Comparison of ENCODE assay signal across 1 cellular context in the genomic region with DNA sequence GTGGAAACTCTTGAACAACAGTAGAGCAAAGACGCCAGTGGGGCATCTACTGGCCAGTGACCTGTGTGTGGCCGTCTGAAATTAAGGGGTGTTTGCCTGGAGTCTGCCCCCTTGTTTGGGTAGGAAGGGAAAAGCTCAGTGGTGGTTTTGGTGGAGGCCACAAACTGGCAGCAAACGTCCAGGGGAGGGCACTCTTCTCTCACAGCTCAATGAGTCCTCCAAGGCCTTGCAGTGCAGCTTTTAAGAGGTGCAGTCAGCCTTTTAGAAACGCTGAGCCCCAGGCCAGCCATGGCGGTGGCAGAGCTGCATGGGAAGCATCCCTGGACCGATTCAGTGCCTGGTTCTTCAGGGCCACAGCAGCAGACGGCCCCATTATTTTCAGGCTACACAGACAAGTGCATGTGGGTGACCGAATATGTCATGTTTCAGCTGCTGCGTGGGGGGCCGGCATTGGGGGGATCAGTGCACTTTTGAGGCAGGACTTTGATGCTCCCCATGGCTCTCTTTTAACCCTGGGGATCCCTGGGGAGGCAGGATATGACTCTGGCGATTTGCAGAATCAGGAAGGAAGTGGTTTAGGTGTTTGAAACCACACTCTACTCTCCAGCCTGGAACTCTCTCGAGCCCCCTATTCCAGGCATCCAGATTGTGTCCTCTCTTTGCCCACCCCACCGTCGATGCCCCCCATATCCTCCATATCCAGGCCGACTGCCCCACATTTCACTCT.
TF ChIP-seq lines count a peak whose summit lies in the region.

No MANE protein-coding gene starts in this region.

TF ChIP-seq in GM23338, 12 proteins besides CTCF, POLR2A, EP300 and RAD21 (continued from another document):
- TF ChIP-seq, protein P1, sequence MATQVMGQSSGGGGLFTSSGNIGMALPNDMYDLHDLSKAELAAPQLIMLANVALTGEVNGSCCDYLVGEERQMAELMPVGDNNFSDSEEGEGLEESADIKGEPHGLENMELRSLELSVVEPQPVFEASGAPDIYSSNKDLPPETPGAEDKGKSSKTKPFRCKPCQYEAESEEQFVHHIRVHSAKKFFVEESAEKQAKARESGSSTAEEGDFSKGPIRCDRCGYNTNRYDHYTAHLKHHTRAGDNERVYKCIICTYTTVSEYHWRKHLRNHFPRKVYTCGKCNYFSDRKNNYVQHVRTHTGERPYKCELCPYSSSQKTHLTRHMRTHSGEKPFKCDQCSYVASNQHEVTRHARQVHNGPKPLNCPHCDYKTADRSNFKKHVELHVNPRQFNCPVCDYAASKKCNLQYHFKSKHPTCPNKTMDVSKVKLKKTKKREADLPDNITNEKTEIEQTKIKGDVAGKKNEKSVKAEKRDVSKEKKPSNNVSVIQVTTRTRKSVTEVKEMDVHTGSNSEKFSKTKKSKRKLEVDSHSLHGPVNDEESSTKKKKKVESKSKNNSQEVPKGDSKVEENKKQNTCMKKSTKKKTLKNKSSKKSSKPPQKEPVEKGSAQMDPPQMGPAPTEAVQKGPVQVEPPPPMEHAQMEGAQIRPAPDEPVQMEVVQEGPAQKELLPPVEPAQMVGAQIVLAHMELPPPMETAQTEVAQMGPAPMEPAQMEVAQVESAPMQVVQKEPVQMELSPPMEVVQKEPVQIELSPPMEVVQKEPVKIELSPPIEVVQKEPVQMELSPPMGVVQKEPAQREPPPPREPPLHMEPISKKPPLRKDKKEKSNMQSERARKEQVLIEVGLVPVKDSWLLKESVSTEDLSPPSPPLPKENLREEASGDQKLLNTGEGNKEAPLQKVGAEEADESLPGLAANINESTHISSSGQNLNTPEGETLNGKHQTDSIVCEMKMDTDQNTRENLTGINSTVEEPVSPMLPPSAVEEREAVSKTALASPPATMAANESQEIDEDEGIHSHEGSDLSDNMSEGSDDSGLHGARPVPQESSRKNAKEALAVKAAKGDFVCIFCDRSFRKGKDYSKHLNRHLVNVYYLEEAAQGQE (IDR thresholded peaks at IDR 0.05; ENCODE audit: unreplicated experiment) = no peak
TF ChIP-seq in GM23338: peak in this region for 1.
